21 cellular contexts compared by ENCODE assay signal in the genomic region with DNA sequence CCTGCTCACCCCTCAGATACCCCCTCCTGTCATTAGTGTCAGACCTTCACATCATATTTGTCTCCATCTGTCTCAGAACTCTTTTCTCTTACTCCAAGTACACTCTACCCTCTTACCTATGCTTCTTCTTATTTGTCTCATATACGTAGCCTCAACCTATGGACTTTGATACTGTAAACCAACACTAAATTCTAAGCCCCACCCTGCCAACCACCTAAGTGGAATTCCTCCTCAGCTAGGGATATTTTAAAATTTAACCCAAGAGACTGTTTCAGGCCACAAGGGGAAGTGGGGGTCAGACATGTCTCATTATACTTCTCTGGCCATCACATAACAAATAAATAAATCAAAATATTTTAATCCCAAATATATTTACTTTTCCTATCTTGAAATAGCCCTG.
"Had no signal": no experiment of that assay in that cellular context is flagged by ENCODE, and none has a peak within 500 bp of the region (broad histone marks: within the 10 kb centered on the region; RNA-seq: fewer than 3 reads in every experiment).

No MANE protein-coding gene starts in this region.

- H3K4me3 ChIP-seq: SJSA1, SK-N-MC had no signal

- DNase-seq: IMR-90, Karpas-422, KG1, MM.1S, NCI-H1092 treated with DMSO at 0.1 percent for 48 hours, NCI-H1436, NCI-H187, NCI-H2029, NCI-H2081 treated with DMSO at 0.1 percent for 48 hours, NCI-H2171, NCI-H226, NCI-H510A, NCI-H524 treated with DMSO at 0.1 percent for 48 hours, NCI-H69, NCI-H774, Right ventricle myocardium superior, RPMI8226, SIG-M5 had no signal

- H3K27ac ChIP-seq: HL-60, SJSA1, SK-N-MC had no signal

- H3K4me1 ChIP-seq: SJSA1 had no signal

- H3K9me3 ChIP-seq: SJSA1 had no signal

- H3K27me3 ChIP-seq: SJSA1 had no signal

- H3K36me3 ChIP-seq: SJSA1 had no signal
